Comparison of ENCODE assay signal across 8 cellular contexts in the genomic region with DNA sequence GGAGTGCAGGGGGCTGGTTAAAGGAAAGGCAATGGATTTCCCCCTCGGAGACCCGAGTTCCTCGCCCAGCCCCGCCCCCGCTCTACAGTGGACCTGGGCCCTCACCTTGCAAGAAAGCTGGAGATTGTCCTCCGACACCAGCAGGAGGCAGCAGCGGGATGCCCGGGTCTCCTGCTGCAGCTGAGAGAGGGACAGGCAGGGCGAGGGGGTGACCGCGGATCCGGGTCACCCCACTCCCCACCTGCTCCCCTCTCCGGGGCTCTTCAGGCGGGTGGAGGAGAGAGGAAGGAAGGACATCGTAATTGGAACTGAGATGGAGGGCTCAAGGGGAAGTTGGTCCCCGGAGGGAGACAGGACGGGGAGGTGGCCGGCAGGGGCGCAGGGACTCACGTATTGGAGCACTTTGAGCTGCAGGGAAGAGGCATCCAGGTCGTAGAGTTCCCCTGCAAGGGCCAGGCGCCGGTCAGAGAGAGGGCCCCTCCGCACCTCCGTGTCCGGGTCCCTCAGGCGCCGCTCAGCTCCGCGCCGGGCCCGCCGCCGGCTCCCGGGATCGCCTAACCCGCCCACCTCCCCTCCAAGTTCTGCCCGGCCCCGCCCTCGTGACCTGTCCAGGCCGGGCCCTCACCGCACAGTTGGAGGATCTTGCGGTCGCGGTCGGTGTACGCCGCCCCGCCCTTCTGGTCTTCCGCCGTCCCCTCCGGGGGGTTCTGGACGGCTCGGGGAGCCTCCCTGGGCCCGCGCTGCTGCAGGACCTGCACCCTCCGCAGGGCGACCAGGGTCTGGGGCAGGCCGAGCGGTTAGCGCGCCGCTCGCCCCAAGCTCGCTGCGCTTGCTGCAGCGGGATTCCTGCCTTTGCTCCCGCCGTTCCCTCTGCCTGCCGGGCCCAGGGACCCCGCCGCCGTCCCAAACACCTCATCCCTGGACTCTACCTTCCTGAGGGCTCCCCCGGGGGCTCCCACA.
DNase-seq lines count a peak whose midpoint lies in the region; ATAC-seq, FAIRE-seq and TF ChIP-seq lines count a peak whose summit lies in the region.

No MANE protein-coding gene starts in this region.

- DNase-seq in activated CD4-positive, alpha-beta memory T cell treated with anti-CD3 and anti-CD28 coated beads, Interleukin-2, amount 10 ng/mL, durations not matched to agents 7 days and 5 days: peak; percentile 60
- DNase-seq in esophagus muscularis mucosa (ENCODE audit: extremely low spot score) (no peak), osteocyte (ENCODE audit: extremely low spot score, unreplicated experiment) (no peak), esophagus squamous epithelium (lab: John Stamatoyannopoulos, UW) (no peak), urothelium cell line (ENCODE audit: low spot score) (no peak)

- intact Hi-C loops in esophagus muscularis mucosa (cut with DNase I) (no loop called here), esophagus squamous epithelium (cut with DNase I) (loop anchor here (5.0 kb wide), 1 partner anchor 47 kb away; no protein-coding TSS in a partner anchor)

- H3K9ac ChIP-seq in BLaER1: 0 out of 2 replicates have a peak overlapping the region, but pooled peaks have one; percentile 15

- H3K27me3 ChIP-seq in BLaER1 (peaks cover 57% of the 10 kb centered on the region), esophagus muscularis mucosa (peaks cover 0 to 38% (median 10%) of the 10 kb centered on the region in 4 donors), esophagus squamous epithelium (peaks cover 0 to 81% (median 8%) of the 10 kb centered on the region in 4 donors)

- H3K9me3 ChIP-seq in BLaER1: no peaks in the 10 kb centered on the region
- no peaks in the 10 kb centered on the region for H3K9me3 ChIP-seq in esophagus muscularis mucosa
- no peaks in the 10 kb centered on the region for H3K9me3 ChIP-seq in esophagus squamous epithelium

- H3K27ac ChIP-seq in BLaER1 (no peak overlapping the region), esophagus muscularis mucosa (replicated peaks in 1 of 4) (no peak overlapping the region), esophagus squamous epithelium (no peak overlapping the region)

- no peaks in the 10 kb centered on the region for H3K36me3 ChIP-seq in BLaER1
- peaks cover 0 to 33% (median 6%) of the 10 kb centered on the region in 4 donors for H3K36me3 ChIP-seq in esophagus muscularis mucosa
- peaks cover 0 to 7% (median 0%) of the 10 kb centered on the region in 3 donors for H3K36me3 ChIP-seq in esophagus squamous epithelium

- TF ChIP-seq EP300 in esophagus muscularis mucosa (IDR thresholded peaks at IDR 0.05): no peak

- H3K4me3 Mint-ChIP-seq in IgD-negative memory B cell: peak overlapping the region; percentile 6 to 88 (median 76)
- H3K4me3 Mint-ChIP-seq in activated CD4-positive, alpha-beta memory T cell treated with anti-CD3 and anti-CD28 coated beads, Interleukin-2, amount 10 ng/mL, durations not matched to agents 7 days and 5 days: peak overlapping the region; percentile 45
- peak overlapping the region; percentile 61 for H3K4me3 Mint-ChIP-seq in osteocyte (ENCODE audit: unreplicated experiment)

- POLR2A ChIA-PET in activated CD4-positive, alpha-beta memory T cell treated with anti-CD3 and anti-CD28 coated beads, Interleukin-2, amount 10 ng/mL, durations not matched to agents 7 days and 5 days (lab: Charles Lee): interaction anchor here (1.1 kb wide), 1 partner anchor 20 kb away, joined by 4 read pairs; no protein-coding TSS in a partner anchor

- H3K27me3 Mint-ChIP-seq in IgD-negative memory B cell (peaks cover 45% of the 10 kb centered on the region), osteocyte (ENCODE audit: unreplicated experiment) (peaks cover 90% of the 10 kb centered on the region)
- H3K27me3 Mint-ChIP-seq in activated CD4-positive, alpha-beta memory T cell treated with anti-CD3 and anti-CD28 coated beads, Interleukin-2, amount 10 ng/mL, durations not matched to agents 7 days and 5 days: peaks cover 66% of the 10 kb centered on the region

- no peak for FAIRE-seq in urothelium cell line (lab: Jason Lieb, UNC)

- CTCF ChIA-PET in activated CD4-positive, alpha-beta memory T cell treated with anti-CD3 and anti-CD28 coated beads, Interleukin-2, amount 10 ng/mL, durations not matched to agents 7 days and 5 days (lab: Charles Lee): interaction anchor here (0.6 to 2.8 kb wide), 18 partner anchors 8 to 155 kb away, joined by 3 to 12 read pairs (median 5); no protein-coding TSS in a partner anchor

- TF ChIP-seq POLR2A in esophagus muscularis mucosa (IDR thresholded peaks at IDR 0.05; ENCODE audit: low read depth) (no peak), esophagus squamous epithelium (IDR thresholded peaks at IDR 0.05) (no peak)

- peaks cover 34% of the 10 kb centered on the region; the same call in 1 of the 2 replicates for H4K20me1 ChIP-seq in BLaER1

- TF ChIP-seq CTCF in esophagus muscularis mucosa (IDR thresholded peaks at IDR 0.05) (peak; percentile 38 to 47 (median 47)), osteocyte (IDR thresholded peaks at IDR 0.05) (peak; percentile 45), esophagus squamous epithelium (IDR thresholded peaks at IDR 0.05) (peak in 3 of 6 experiments; percentile 5 to 40 (median 36))

- H3K4me1 ChIP-seq in BLaER1 (peaks cover 24% of the 10 kb centered on the region), esophagus muscularis mucosa (peaks cover 14 to 24% (median 17%) of the 10 kb centered on the region in 4 donors), esophagus squamous epithelium (peaks cover 5 to 23% (median 8%) of the 10 kb centered on the region in 3 donors)

- H3K4me1 Mint-ChIP-seq in IgD-negative memory B cell (peaks cover 22 to 32% (median 31%) of the 10 kb centered on the region in 3 donors), osteocyte (ENCODE audit: unreplicated experiment) (peaks cover 8% of the 10 kb centered on the region)
- peaks cover 58% of the 10 kb centered on the region for H3K4me1 Mint-ChIP-seq in activated CD4-positive, alpha-beta memory T cell treated with anti-CD3 and anti-CD28 coated beads, Interleukin-2, amount 10 ng/mL, durations not matched to agents 7 days and 5 days

- 27% methylated on average over 57 of the region's 74 CpGs for WGBS in esophagus muscularis mucosa
- 12 to 44% methylated on average over 14 to 21 of the region's 74 CpGs for WGBS in esophagus squamous epithelium, 2 donors

- no peak for ATAC-seq in HG02981 (IDR thresholded peaks at IDR 0.05; ENCODE audit: unreplicated experiment)

- H3K36me3 Mint-ChIP-seq in IgD-negative memory B cell (no peaks in the 10 kb centered on the region), osteocyte (ENCODE audit: unreplicated experiment) (no peaks in the 10 kb centered on the region)
- H3K36me3 Mint-ChIP-seq in activated CD4-positive, alpha-beta memory T cell treated with anti-CD3 and anti-CD28 coated beads, Interleukin-2, amount 10 ng/mL, durations not matched to agents 7 days and 5 days (ENCODE audit: low read depth): no peaks in the 10 kb centered on the region

- H3K4me3 ChIP-seq in BLaER1 (peak overlapping the region; percentile 57), esophagus muscularis mucosa (peak overlapping the region; percentile 34 to 47 (median 40)), esophagus squamous epithelium (peak overlapping the region in 2 of 4 donors; percentile 22 to 48)

- H3K4me2 ChIP-seq in BLaER1: peak overlapping the region; percentile 79

- H3K9me3 Mint-ChIP-seq in IgD-negative memory B cell (no peaks in the 10 kb centered on the region), osteocyte (ENCODE audit: unreplicated experiment) (no peaks in the 10 kb centered on the region)
- H3K9me3 Mint-ChIP-seq in activated CD4-positive, alpha-beta memory T cell treated with anti-CD3 and anti-CD28 coated beads, Interleukin-2, amount 10 ng/mL, durations not matched to agents 7 days and 5 days: no peaks in the 10 kb centered on the region

- H3K27ac Mint-ChIP-seq in IgD-negative memory B cell (peak overlapping the region in 1 of 3 donors; percentile 47), osteocyte (ENCODE audit: unreplicated experiment) (no peak overlapping the region)
- H3K27ac Mint-ChIP-seq in activated CD4-positive, alpha-beta memory T cell treated with anti-CD3 and anti-CD28 coated beads, Interleukin-2, amount 10 ng/mL, durations not matched to agents 7 days and 5 days: no peak overlapping the region
